8 cellular contexts compared by ENCODE assay signal in genomic region chr5:180803181-180804128, GRCh38. TPM values are rescaled to one million over a fixed set of nuclear protein-coding genes. Genes with fewer than 3 reads are reported as not detected.
A peak's percentile ranks its signal among the peaks of the same experiment; 100 is the strongest.
DNase-seq lines count a peak whose midpoint lies in the region; ATAC-seq and TF ChIP-seq lines count a peak whose summit lies in the region.

No MANE protein-coding gene starts in this region.

- peaks cover 4% of the 10 kb centered on the region for H3K36me3 ChIP-seq in CD8-positive, alpha-beta T cell (ENCODE audit: insufficient read depth, low read length)
- H3K36me3 ChIP-seq in WERI-Rb-1 = no peaks in the 10 kb centered on the region

- no peaks in the 10 kb centered on the region for H3K27me3 Mint-ChIP-seq in CD8-positive, alpha-beta T cell (ENCODE audit: low read depth)

- H3K9me3 ChIP-seq in CD8-positive, alpha-beta T cell (ENCODE audit: low read length) = no peaks in the 10 kb centered on the region
- no peaks in the 10 kb centered on the region for H3K9me3 ChIP-seq in WERI-Rb-1 (ENCODE audit: severe bottlenecking)

- peaks cover 38% of the 10 kb centered on the region for H3K36me3 Mint-ChIP-seq in CD8-positive, alpha-beta T cell

- TF ChIP-seq CTCF in CD8-positive, alpha-beta T cell (IDR thresholded peaks at IDR 0.05) = peak; percentile 26
- no peak for TF ChIP-seq CTCF in WERI-Rb-1 (IDR thresholded peaks at IDR 0.05; ENCODE audit: low read depth, low read length)

- peaks cover 80% of the 10 kb centered on the region for H3K4me1 ChIP-seq in CD8-positive, alpha-beta T cell (ENCODE audit: insufficient read depth, low read length)

- H3K27ac Mint-ChIP-seq in CD8-positive, alpha-beta T cell = peak overlapping the region; percentile 100

- H3K4me1 Mint-ChIP-seq in CD8-positive, alpha-beta T cell (ENCODE audit: low read depth) = peaks cover 84% of the 10 kb centered on the region

- H3K4me3 ChIP-seq in CD8-positive, alpha-beta T cell (ENCODE audit: low read depth, low read length) = peak overlapping the region; percentile 92
- H3K4me3 ChIP-seq in Jurkat, Clone E6-1 (ENCODE audit: low read length) = peak overlapping the region; percentile 74
- no peak overlapping the region for H3K4me3 ChIP-seq in WERI-Rb-1 (ENCODE audit: low read depth, low read length)

- intact Hi-C loops in CD8-positive, alpha-beta T cell (cut with DNase I, micrococcal nuclease) = loop anchor here (1.0 to 10.0 kb wide), 6 partner anchors 19 to 421 kb away; partner anchors contain the start of genes CNOT6 (in 2 of the 2), TRIM41 (in 1 of the 2) and ZFP62 (in 1 of the 2)

- CTCF ChIA-PET in CD8-positive, alpha-beta T cell (lab: Charles Lee) = interaction anchor here (0.8 to 3.4 kb wide), 8 partner anchors 8 to 355 kb away, joined by 3 to 24 read pairs (median 4); no protein-coding TSS in a partner anchor

- no peaks in the 10 kb centered on the region for H3K9me3 Mint-ChIP-seq in CD8-positive, alpha-beta T cell

- peak; percentile 54 to 93 (median 83) for DNase-seq in CD8-positive, alpha-beta T cell
- peak; percentile 94 for DNase-seq in Jurkat, Clone E6-1 (ENCODE audit: low read depth, low spot score)
- DNase-seq in activated CD4-positive, alpha-beta T cell treated with anti-CD3 and anti-CD28 coated beads, Interleukin-2, amount 50 U/mL, for 1 hour = peak; percentile 74
- DNase-seq in ecto neural progenitor cell (ENCODE audit: low spot score) (peak; percentile 81), midbrain (lab: John Stamatoyannopoulos, UW) (peak; percentile 24), WERI-Rb-1 (no peak)
- DNase-seq in stimulated activated CD8-positive, alpha-beta memory T cell treated with anti-CD3 and anti-CD28 coated beads, Interleukin-4, amount 100 ng/mL, for 48 hours = peak; percentile 92

- POLR2A ChIA-PET in CD8-positive, alpha-beta T cell (lab: Charles Lee) = interaction anchor here (0.6 to 4.5 kb wide), 17 partner anchors 9 to 459 kb away, joined by 3 to 75 read pairs (median 4); partner anchors contain the start of gene ZFP62

- peak; percentile 61 for ATAC-seq in CD8-positive, alpha-beta T cell
- ATAC-seq in GM21390 (IDR thresholded peaks at IDR 0.05; ENCODE audit: unreplicated experiment) = peak; percentile 59

- peak overlapping the region; percentile 63 for H3K27ac ChIP-seq in CD8-positive, alpha-beta T cell (ENCODE audit: low read depth, low read length)
- no peak overlapping the region for H3K27ac ChIP-seq in WERI-Rb-1

- peak overlapping the region; percentile 84 for H3K4me3 Mint-ChIP-seq in CD8-positive, alpha-beta T cell

- no peaks in the 10 kb centered on the region for H3K27me3 ChIP-seq in CD8-positive, alpha-beta T cell (ENCODE audit: insufficient read depth, low read length)
- H3K27me3 ChIP-seq in WERI-Rb-1 (ENCODE audit: insufficient read depth, low read depth, severe bottlenecking) = no peaks in the 10 kb centered on the region

RNA-seq across cellular contexts. Expression of gene MGAT1, which starts 0.8 kb away (rescaled TPM):
- 10 to 100 TPM; 43.5 to 47.5 TPM for total RNA-seq in CD8-positive, alpha-beta T cell
- 67.0 TPM for polyA plus RNA-seq in Jurkat, Clone E6-1 (2012; ENCODE audit: insufficient read depth, insufficient read length)

RNA-seq across cellular contexts. Expression of gene ZFP62, which starts 57.6 kb away (rescaled TPM):
- 10 to 100 TPM; 13.7 to 13.9 TPM for total RNA-seq in CD8-positive, alpha-beta T cell
- polyA plus RNA-seq in Jurkat, Clone E6-1 (2012; ENCODE audit: insufficient read depth, insufficient read length) = 30.5 TPM
